ENCODE assay signal across 21 cellular contexts in the genomic region with DNA sequence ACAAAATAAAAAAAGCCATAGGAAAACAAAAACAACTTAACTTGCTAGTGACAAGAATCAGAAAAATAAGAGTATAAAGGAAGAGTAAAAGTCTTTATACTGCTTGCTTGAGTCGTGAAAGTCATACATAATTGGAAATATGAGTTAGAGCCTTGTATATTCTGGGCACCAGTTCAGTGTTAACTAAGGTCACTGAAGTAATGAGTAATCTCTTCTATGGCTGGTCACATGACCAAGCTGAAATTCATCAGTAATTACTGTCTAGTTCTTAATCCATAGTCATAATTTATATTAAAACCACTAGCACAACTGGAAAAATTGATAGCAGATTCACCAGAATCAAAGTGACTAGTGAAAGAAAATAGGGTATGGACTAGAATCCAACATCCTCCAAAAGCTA.
DNase-seq lines count a peak whose midpoint lies in the region; ATAC-seq and TF ChIP-seq lines count a peak whose summit lies in the region.
"Had no signal": no experiment of that assay in that cellular context is flagged by ENCODE, and none has a peak within 500 bp of the region (broad histone marks: within the 10 kb centered on the region; RNA-seq: fewer than 3 reads in every experiment).

No MANE protein-coding gene starts in this region.

- DNase-seq in EL: peak; percentile 42
- DNase-seq in RPMI7951 (ENCODE audit: low read depth): peak; percentile 11
- DNase-seq in omental fat pad (ENCODE audit: low spot score): no peak
- no peak for DNase-seq in naive thymus-derived CD8-positive, alpha-beta T cell
- DNase-seq in activated CD8-positive, alpha-beta T cell treated with anti-CD3 and anti-CD28 coated beads for 36 hours: no peak
- no peak for DNase-seq in transverse colon
- no peak for DNase-seq in KBM-7
- DNase-seq: Calu3; dorsolateral prefrontal cortex; hypothalamus; kidney; NCI-H1694 treated with DMSO at 0.1 percent for 48 hours; NCI-H226; stimulated activated naive CD8-positive, alpha-beta T cell treated with anti-CD3 and anti-CD28 coated beads, Interleukin-15, amount 100 ng/mL, for 72 hours; SW 1271; upper lobe of right lung had no signal

- intact Hi-C loops in activated CD8-positive, alpha-beta T cell treated with anti-CD3 and anti-CD28 coated beads for 36 hours (cut with micrococcal nuclease): no loop called here
- intact Hi-C loops in transverse colon (cut with DNase I; ENCODE audit: low total_unique reads): no loop called here

- no peak overlapping the region for H3K27ac ChIP-seq in transverse colon
- H3K27ac ChIP-seq: BLaER1, dorsolateral prefrontal cortex, esophagus muscularis mucosa, skin epidermis, upper lobe of right lung had no signal

- WGBS in transverse colon (ENCODE audit: low coverage in 1 of 2), 2 donors: 20 to 29% methylated on average over 1 of the region's 1 CpG

- CTCF ChIA-PET in activated CD8-positive, alpha-beta T cell treated with anti-CD3 and anti-CD28 coated beads for 36 hours (lab: Charles Lee): no interaction called here

- TF ChIP-seq EP300 in transverse colon (IDR thresholded peaks at IDR 0.05; ENCODE audit: low read depth): no peak

- no peaks in the 10 kb centered on the region for H3K27me3 Mint-ChIP-seq in naive thymus-derived CD8-positive, alpha-beta T cell
- H3K27me3 Mint-ChIP-seq in activated CD8-positive, alpha-beta T cell treated with anti-CD3 and anti-CD28 coated beads for 36 hours: no peaks in the 10 kb centered on the region
- H3K27me3 Mint-ChIP-seq: progenitor cell of endocrine pancreas; stimulated activated naive CD8-positive, alpha-beta T cell treated with anti-CD3 and anti-CD28 coated beads, Interleukin-15, amount 100 ng/mL, for 72 hours had no signal

- H3K4me3 ChIP-seq in transverse colon: no peak overlapping the region
- H3K4me3 ChIP-seq: BLaER1, dorsolateral prefrontal cortex, esophagus muscularis mucosa, skin epidermis, upper lobe of right lung had no signal

- no peak overlapping the region for H3K27ac Mint-ChIP-seq in naive thymus-derived CD8-positive, alpha-beta T cell
- H3K27ac Mint-ChIP-seq in activated CD8-positive, alpha-beta T cell treated with anti-CD3 and anti-CD28 coated beads for 36 hours: no peak overlapping the region
- H3K27ac Mint-ChIP-seq: progenitor cell of endocrine pancreas; stimulated activated naive CD8-positive, alpha-beta T cell treated with anti-CD3 and anti-CD28 coated beads, Interleukin-15, amount 100 ng/mL, for 72 hours had no signal

- H3K4me1 ChIP-seq in transverse colon: no peaks in the 10 kb centered on the region
- H3K4me1 ChIP-seq: BLaER1, upper lobe of right lung had no signal

- H3K9me3 ChIP-seq in transverse colon: peaks cover 0 to 3% of the 10 kb centered on the region in 2 donors
- H3K9me3 ChIP-seq: BLaER1, upper lobe of right lung had no signal

- peak; percentile 59 for ATAC-seq in esophagus mucosa
- ATAC-seq in omental fat pad (ENCODE audit: low FRiP score): peak; percentile 70
- ATAC-seq in naive thymus-derived CD8-positive, alpha-beta T cell: no peak
- no peak for ATAC-seq in activated CD8-positive, alpha-beta T cell treated with anti-CD3 and anti-CD28 coated beads for 36 hours
- ATAC-seq: stimulated activated naive CD8-positive, alpha-beta T cell treated with anti-CD3 and anti-CD28 coated beads, Interleukin-15, amount 100 ng/mL, for 72 hours; upper lobe of right lung had no signal

- no peaks in the 10 kb centered on the region for H3K4me1 Mint-ChIP-seq in naive thymus-derived CD8-positive, alpha-beta T cell
- no peaks in the 10 kb centered on the region for H3K4me1 Mint-ChIP-seq in activated CD8-positive, alpha-beta T cell treated with anti-CD3 and anti-CD28 coated beads for 36 hours (ENCODE audit: low read depth)
- H3K4me1 Mint-ChIP-seq: stimulated activated naive CD8-positive, alpha-beta T cell treated with anti-CD3 and anti-CD28 coated beads, Interleukin-15, amount 100 ng/mL, for 72 hours had no signal

- no peaks in the 10 kb centered on the region for H3K36me3 Mint-ChIP-seq in naive thymus-derived CD8-positive, alpha-beta T cell
- no peaks in the 10 kb centered on the region for H3K36me3 Mint-ChIP-seq in activated CD8-positive, alpha-beta T cell treated with anti-CD3 and anti-CD28 coated beads for 36 hours (ENCODE audit: low read depth)

- H3K4me3 Mint-ChIP-seq in naive thymus-derived CD8-positive, alpha-beta T cell: no peak overlapping the region
- no peak overlapping the region for H3K4me3 Mint-ChIP-seq in activated CD8-positive, alpha-beta T cell treated with anti-CD3 and anti-CD28 coated beads for 36 hours
- H3K4me3 Mint-ChIP-seq: stimulated activated naive CD8-positive, alpha-beta T cell treated with anti-CD3 and anti-CD28 coated beads, Interleukin-15, amount 100 ng/mL, for 72 hours had no signal

- H3K36me3 ChIP-seq in transverse colon: no peaks in the 10 kb centered on the region
- H3K36me3 ChIP-seq: BLaER1, esophagus muscularis mucosa, upper lobe of right lung had no signal

- no peak for TF ChIP-seq POLR2A in transverse colon (IDR thresholded peaks at IDR 0.05)

- H3K9me3 Mint-ChIP-seq in naive thymus-derived CD8-positive, alpha-beta T cell: peaks cover 0 to 24% (median 6%) of the 10 kb centered on the region in 9 donors
- peaks cover 8% of the 10 kb centered on the region for H3K9me3 Mint-ChIP-seq in activated CD8-positive, alpha-beta T cell treated with anti-CD3 and anti-CD28 coated beads for 36 hours

- POLR2A ChIA-PET in naive thymus-derived CD8-positive, alpha-beta T cell (lab: Charles Lee): no interaction called here
- POLR2A ChIA-PET in activated CD8-positive, alpha-beta T cell treated with anti-CD3 and anti-CD28 coated beads for 36 hours (lab: Charles Lee): interaction anchor here (0.6 kb wide), 1 partner anchor 70 kb away, joined by 3 read pairs; no protein-coding TSS in a partner anchor

- in situ Hi-C loops in transverse colon (cut with MboI; ENCODE audit: low pct_ligation_motif_present in 1 of 4, low pct_unique_long_range_greater_than_20kb in 1 of 4, low sequenced_read_pairs in 3 of 4): no loop called here
- in situ Hi-C loops in KBM-7 (cut with MboI; ENCODE audit: low pct_unique_long_range_greater_than_20kb, low sequenced_read_pairs): no loop called here

- no peaks in the 10 kb centered on the region for H3K27me3 ChIP-seq in transverse colon
- H3K27me3 ChIP-seq: BLaER1, dorsolateral prefrontal cortex, esophagus muscularis mucosa, upper lobe of right lung had no signal

- TF ChIP-seq CTCF in omental fat pad (IDR thresholded peaks at IDR 0.05): no peak
- no peak for TF ChIP-seq CTCF in activated CD8-positive, alpha-beta T cell treated with anti-CD3 and anti-CD28 coated beads for 36 hours (IDR thresholded peaks at IDR 0.05)
- no peak for TF ChIP-seq CTCF in transverse colon (IDR thresholded peaks at IDR 0.05)

Comparison
In these comparisons a context has a peak if more than half of its experiments do, and no peak if none do; other contexts are left out.
1. DNase-seq: peak in EL (single experiment) and RPMI7951 (single experiment); none in omental fat pad (single experiment), naive thymus-derived CD8-positive, alpha-beta T cell (0 of 10), activated CD8-positive, alpha-beta T cell treated with anti-CD3 and anti-CD28 coated beads for 36 hours (single experiment), transverse colon (single experiment) and KBM-7 (single experiment).
2. ATAC-seq: peak in esophagus mucosa (single experiment) and omental fat pad (single experiment); none in naive thymus-derived CD8-positive, alpha-beta T cell (0 of 2) and activated CD8-positive, alpha-beta T cell treated with anti-CD3 and anti-CD28 coated beads for 36 hours (single experiment).